8 cellular contexts compared by ENCODE assay signal in the genomic region with DNA sequence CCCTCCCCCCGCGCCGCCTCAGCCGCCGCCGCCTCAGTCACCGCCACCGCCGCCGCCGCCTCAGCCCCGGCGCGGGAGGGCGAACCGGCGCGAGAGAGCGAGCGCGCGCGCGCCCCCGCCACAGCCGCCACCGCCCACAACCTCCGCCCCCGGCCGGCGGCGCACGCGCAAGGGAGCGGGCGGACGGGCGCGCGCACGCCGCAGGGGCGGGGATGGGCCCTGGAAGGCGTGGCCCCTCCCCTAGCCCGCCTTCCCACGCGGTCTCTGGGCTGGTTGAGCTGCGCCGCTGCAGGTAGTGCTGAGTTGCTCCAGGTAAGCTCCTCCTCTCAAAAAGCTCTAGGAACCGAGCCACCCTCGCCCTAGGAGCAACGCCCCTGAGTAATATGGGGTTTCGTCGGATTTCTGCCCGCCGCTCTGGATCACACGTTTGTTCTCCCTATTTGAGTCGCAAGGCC.
DNase-seq lines count a peak whose midpoint lies in the region; ATAC-seq and TF ChIP-seq lines count a peak whose summit lies in the region.

A gene (minus strand): TSS at position 96 of the 455 bp plus-strand sequence.

- TF ChIP-seq CTCF in astrocyte of the cerebellum (IDR thresholded peaks at IDR 0.05; ENCODE audit: low read depth, low read length, missing control alignments) = no peak

- ATAC-seq in GM18499 (IDR thresholded peaks at IDR 0.05; ENCODE audit: insufficient read depth, unreplicated experiment) = peak; percentile 68
- peak; percentile 76 for ATAC-seq in HG02884 (IDR thresholded peaks at IDR 0.05; ENCODE audit: unreplicated experiment)

- DNase-seq in NCI-H1694 treated with DMSO at 0.1 percent for 48 hours (lab: John Stamatoyannopoulos, UW) = peak; percentile 74
- DNase-seq in T-helper 9 cell = peak; percentile 85
- peak; percentile 33 for DNase-seq in astrocyte of the cerebellum (ENCODE audit: low read depth)
- peak; percentile 72 to 76 for DNase-seq in hippocampal formation (lab: John Stamatoyannopoulos, UW)
- peak; percentile 92 for DNase-seq in retina
- no peak for DNase-seq in OCI-M2 (lab: John Stamatoyannopoulos, UW; ENCODE audit: unreplicated experiment)

- in situ Hi-C loops in astrocyte of the cerebellum (cut with HindIII; ENCODE audit: low sequenced_read_pairs) = no loop called here

- peak within 1 kb of the TSS; percentile 88 for H3K4me3 ChIP-seq in astrocyte of the cerebellum (ENCODE audit: low read depth, low read length)
